ENCODE assay signal across 25 cellular contexts in genomic region chr14:34425095-34425851, GRCh38. TPM values are rescaled to one million over a fixed set of nuclear protein-coding genes. Genes with fewer than 3 reads are reported as not detected.
A peak's percentile ranks its signal among the peaks of the same experiment; 100 is the strongest.
DNase-seq lines count a peak whose midpoint lies in the region; ATAC-seq and TF ChIP-seq lines count a peak whose summit lies in the region.
"Had no signal": no experiment of that assay in that cellular context is flagged by ENCODE, and none has a peak within 500 bp of the region (broad histone marks: within the 10 kb centered on the region; RNA-seq: fewer than 3 reads in every experiment).

No MANE protein-coding gene starts in this region.

- no peaks in the 10 kb centered on the region for H4K20me1 ChIP-seq in PC-3 (ENCODE audit: low read length)
- H4K20me1 ChIP-seq: BLaER1 treated with 17β-estradiol and CSF1 and Interleukin-3, amounts not matched to agents 10 nM and 100 nM had no signal

- H2BK5ac ChIP-seq in trophoblast cell (ENCODE audit: low read depth, low read length, poor library complexity) = peak overlapping the region; percentile 36

- peak; percentile 83 for DNase-seq in DMS53 (lab: John Stamatoyannopoulos, UW)
- no peak for DNase-seq in PC-3
- peak in 1 of 2 donors; percentile 29 for DNase-seq in foreskin keratinocyte
- DNase-seq in trophoblast cell = peak; percentile 76 to 86
- no peak for DNase-seq in T1000 (lab: John Stamatoyannopoulos, UW)
- no peak for DNase-seq in amniotic stem cell (lab: John Stamatoyannopoulos, UW)
- DNase-seq in HCEC 1CT = no peak
- DNase-seq in stomach = no peak
- DNase-seq: ACHN; activated CD4-positive, alpha-beta T cell treated with anti-CD3 and anti-CD28 coated beads, Interleukin-2, amount 10 ng/mL, durations not matched to agents 7 days and 5 days; activated CD8-positive, alpha-beta memory T cell treated with anti-CD3 and anti-CD28 coated beads, Interleukin-2, amount 10 ng/mL, durations not matched to agents 7 days and 5 days; activated naive CD4-positive, alpha-beta T cell treated with anti-CD3 and anti-CD28 coated beads, Interleukin-2, amount 50 U/mL, for 16 hours; activated T-cell treated with anti-CD3 and anti-CD28 coated beads, Interleukin-2, amount 50 U/mL, for 72 hours; caudate nucleus; glutamatergic neuron; kidney glomerular epithelial cell; mesenchymal stem cell; naive B cell; NCI-H1048; NCI-H187; nucleus accumbens; WERI-Rb-1 had no signal

- H3K14ac ChIP-seq in trophoblast cell (ENCODE audit: low read length) = no peak overlapping the region

- H2BK120ac ChIP-seq in trophoblast cell (ENCODE audit: insufficient read depth, low read length, poor library complexity) = no peak overlapping the region

- no peak for TF ChIP-seq CTCF in PC-3 (conservative IDR thresholded peaks at IDR 0.05; ENCODE audit: low read depth, low read length)
- TF ChIP-seq CTCF in foreskin keratinocyte (conservative IDR thresholded peaks at IDR 0.05) = no peak
- TF ChIP-seq CTCF in stomach (IDR thresholded peaks at IDR 0.05) = no peak

- H3K23ac ChIP-seq in trophoblast cell (ENCODE audit: low read length) = no peak overlapping the region

- H3K9me2 ChIP-seq in PC-3 (replicated peaks; ENCODE audit: low read length) = no peaks in the 10 kb centered on the region

- TF ChIP-seq EP300 in stomach (IDR thresholded peaks at IDR 0.05) = no peak

- no peaks in the 10 kb centered on the region for H3K4me1 ChIP-seq in PC-3 (ENCODE audit: insufficient read depth, low read length)
- no peaks in the 10 kb centered on the region for H3K4me1 ChIP-seq in foreskin keratinocyte
- peaks cover 10 to 11% of the 10 kb centered on the region in 2 experiments for H3K4me1 ChIP-seq in trophoblast cell (ENCODE audit: control insufficient read depth in 1 of 2, insufficient read depth in 2 of 2, low read length in 2 of 2)
- peaks cover 0 to 23% (median 7%) of the 10 kb centered on the region in 4 donors for H3K4me1 ChIP-seq in stomach

- 0 out of 2 replicates have a peak, but pooled peaks cover 5% of the 10 kb centered on the region for H3K9me3 ChIP-seq in PC-3 (ENCODE audit: low read length)
- H3K9me3 ChIP-seq in trophoblast cell (ENCODE audit: insufficient read depth, low read depth, low read length) = peaks cover 5% of the 10 kb centered on the region
- peaks cover 0 to 16% (median 9%) of the 10 kb centered on the region in 4 donors for H3K9me3 ChIP-seq in stomach

- peak overlapping the region; percentile 19 for H4K91ac ChIP-seq in trophoblast cell (ENCODE audit: low read depth, low read length)

- no peak for TF ChIP-seq POLR2A in stomach (IDR thresholded peaks at IDR 0.05)

- H3K79me1 ChIP-seq in trophoblast cell (ENCODE audit: low read length) = no peaks in the 10 kb centered on the region

- ATAC-seq in PC-3 (no peak), foreskin keratinocyte (peak; percentile 60)
- ATAC-seq: activated CD8-positive, alpha-beta memory T cell treated with anti-CD3 and anti-CD28 coated beads, Interleukin-2, amount 10 ng/mL, durations not matched to agents 7 days and 5 days; activated T-cell treated with anti-CD3 and anti-CD28 coated beads, Interleukin-2, amount 50 U/mL, for 72 hours; SK-N-SH treated with all-trans-retinoic acid at 6 μM for 48 hours had no signal

- WGBS in trophoblast cell (ENCODE audit: extremely low coverage, insufficient coverage, insufficient read length) = no CpG with 5 or more reads among the region's 5 CpGs
- 81 to 89% (median 83%) methylated on average over 5 of the region's 5 CpGs for WGBS in stomach, 5 donors

- no peak overlapping the region for H3K4ac ChIP-seq in trophoblast cell (ENCODE audit: low read depth, low read length)

- H3K36me3 ChIP-seq in PC-3 (ENCODE audit: low read depth, low read length) = no peaks in the 10 kb centered on the region
- H3K36me3 ChIP-seq in trophoblast cell (ENCODE audit: control insufficient read depth in 1 of 2, insufficient read depth in 2 of 2, low read length in 2 of 2) = no peaks in the 10 kb centered on the region
- no peaks in the 10 kb centered on the region for H3K36me3 ChIP-seq in stomach
- H3K36me3 ChIP-seq: WERI-Rb-1 had no signal

- H3K4me2 ChIP-seq in PC-3 (ENCODE audit: low read length) (no peak overlapping the region), trophoblast cell (ENCODE audit: low read length) (no peak overlapping the region)
- H3K4me2 ChIP-seq: BLaER1 treated with 17β-estradiol and CSF1 and Interleukin-3, amounts not matched to agents 10 nM and 100 nM; KMS-11 had no signal

- H2AK5ac ChIP-seq in trophoblast cell (ENCODE audit: low read length) = no peak overlapping the region

- H2AFZ ChIP-seq in PC-3 (ENCODE audit: low read length) = no peak overlapping the region
- no peak overlapping the region for H2AFZ ChIP-seq in trophoblast cell (ENCODE audit: insufficient read depth, low read length, poor library complexity)

- H3K27ac ChIP-seq in PC-3 (ENCODE audit: low read length) = peak overlapping the region; percentile 1; the same call in 1 of the 2 replicates
- no peak overlapping the region for H3K27ac ChIP-seq in foreskin keratinocyte
- H3K27ac ChIP-seq in trophoblast cell (ENCODE audit: low read depth, low read length) = peak overlapping the region; percentile 24
- no peak overlapping the region for H3K27ac ChIP-seq in stomach
- H3K27ac ChIP-seq: BLaER1 treated with 17β-estradiol and CSF1 and Interleukin-3, amounts not matched to agents 10 nM and 100 nM; KMS-11; WERI-Rb-1 had no signal

- no peak overlapping the region for H3K18ac ChIP-seq in trophoblast cell (ENCODE audit: low read length)

- CTCF ChIA-PET in PC-3 (lab: Charles Lee) = no interaction called here

- H3K9ac ChIP-seq in PC-3 (ENCODE audit: low read length) (no peak overlapping the region), trophoblast cell (ENCODE audit: low read length) (no peak overlapping the region)
- H3K9ac ChIP-seq: BLaER1 treated with 17β-estradiol and CSF1 and Interleukin-3, amounts not matched to agents 10 nM and 100 nM; KMS-11 had no signal

- no peaks in the 10 kb centered on the region for H3F3A ChIP-seq in PC-3 (ENCODE audit: low read length, unreplicated experiment)

- intact Hi-C loops in PC-3 (cut with micrococcal nuclease) = no loop called here
- intact Hi-C loops in stomach (cut with DNase I; ENCODE audit: low total_unique reads) = no loop called here

- POLR2A ChIA-PET in PC-3 (lab: Charles Lee; ENCODE audit: unreplicated experiment) = no interaction called here

- no peak overlapping the region for H4K8ac ChIP-seq in trophoblast cell (ENCODE audit: low read depth, low read length)

- no TSS peak for BruUV-seq in PC-3 (replicated peaks; lab: Mats Ljungman, UMichigan)

- no peak overlapping the region for H4K12ac ChIP-seq in trophoblast cell (ENCODE audit: low read depth, low read length)

- H3K27me3 ChIP-seq in PC-3 (ENCODE audit: low read length) (no peaks in the 10 kb centered on the region), foreskin keratinocyte (no peaks in the 10 kb centered on the region), trophoblast cell (ENCODE audit: insufficient read depth, low read length) (no peaks in the 10 kb centered on the region), stomach (no peaks in the 10 kb centered on the region)
- H3K27me3 ChIP-seq: BLaER1 treated with 17β-estradiol and CSF1 and Interleukin-3, amounts not matched to agents 10 nM and 100 nM had no signal

- H3K79me2 ChIP-seq in PC-3 (ENCODE audit: low read length) = no peaks in the 10 kb centered on the region
- no peaks in the 10 kb centered on the region for H3K79me2 ChIP-seq in trophoblast cell (ENCODE audit: control insufficient read depth, insufficient read depth, low read length, poor library complexity)

- no peak overlapping the region for H2BK12ac ChIP-seq in trophoblast cell (ENCODE audit: low read length)

- no peak overlapping the region for H3K4me3 ChIP-seq in PC-3 (ENCODE audit: low read length)
- no peak overlapping the region for H3K4me3 ChIP-seq in trophoblast cell (ENCODE audit: low read depth, low read length)
- H3K4me3 ChIP-seq in stomach = no peak overlapping the region
- H3K4me3 ChIP-seq: BLaER1 treated with 17β-estradiol and CSF1 and Interleukin-3, amounts not matched to agents 10 nM and 100 nM had no signal

RNA-seq across cellular contexts. Expression of gene SPTSSA, which starts 36.8 kb away (rescaled TPM):
- total RNA-seq in PC-3 (2014; rRNA removed) = 8.7 and 14.0 TPM in 2 replicates
- 22.3 and 24.2 TPM in 2 replicates for total RNA-seq in foreskin keratinocyte
- polyA plus RNA-seq in foreskin keratinocyte = 26.1 and 27.0 TPM in 2 replicates
- polyA plus RNA-seq in trophoblast cell (2013) = 20.1 and 20.8 TPM in 2 replicates
- 10 to 100 TPM in 3 of 5 donors, 1 to 10 TPM in 1, under 1 TPM in 1; 0.29 to 34.1 (median 15.8) TPM for total RNA-seq in stomach
- 10 to 100 TPM; 25.4 to 36.0 (median 35.6) TPM for polyA plus RNA-seq in stomach

Comparison
In these comparisons a context has a peak if more than half of its experiments do, and no peak if none do; other contexts are left out.
1. DNase-seq: peak in DMS53 (single experiment) and trophoblast cell (2 of 2); none in PC-3 (single experiment), T1000 (single experiment), amniotic stem cell (single experiment), HCEC 1CT (single experiment) and stomach (single experiment).
2. H3K27ac ChIP-seq: peak in PC-3 (single experiment) and trophoblast cell (single experiment); none in foreskin keratinocyte (single experiment) and stomach (0 of 5).